Comparison of ENCODE assay signal across 20 cellular contexts in the genomic region with DNA sequence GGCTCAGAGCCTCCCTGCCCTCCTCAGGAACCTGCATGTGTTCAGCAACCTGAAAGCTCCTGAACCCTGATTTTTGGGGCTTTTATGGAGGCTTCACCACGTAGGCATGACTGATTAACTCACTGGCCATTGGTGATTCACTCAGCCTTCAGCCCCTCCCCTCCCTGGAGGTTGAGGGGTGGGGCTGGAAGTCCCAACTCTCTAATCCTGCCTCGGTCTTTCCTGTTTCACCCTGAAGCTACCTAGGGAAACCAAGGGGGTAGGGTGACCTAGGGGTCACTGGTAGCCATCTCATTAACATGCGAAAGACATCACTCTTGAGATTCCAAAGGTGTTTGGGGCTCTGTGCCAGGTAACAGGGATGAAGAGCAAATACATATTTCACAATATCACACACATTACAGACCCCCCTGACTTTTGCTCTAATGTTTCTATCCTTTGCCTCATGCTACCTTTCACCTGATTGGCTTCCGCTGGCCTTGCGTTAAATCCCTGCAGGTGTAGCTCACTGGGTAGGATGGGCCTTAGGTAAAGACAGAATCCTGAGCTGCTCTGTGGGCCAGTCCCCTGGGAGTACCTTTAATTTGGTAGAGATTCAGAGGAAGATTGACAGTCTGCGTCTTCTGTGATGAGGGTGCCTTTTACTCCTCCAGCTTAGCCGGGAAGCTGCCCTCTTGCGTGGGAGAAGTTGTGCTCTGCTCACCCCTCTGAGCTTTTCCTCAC.
"Had no signal": no experiment of that assay in that cellular context is flagged by ENCODE, and none has a peak within 500 bp of the region (broad histone marks: within the 10 kb centered on the region; RNA-seq: fewer than 3 reads in every experiment).

No MANE protein-coding gene starts in this region.

- H3K27ac ChIP-seq: esophagus squamous epithelium, heart right ventricle, right atrium auricular region, tibial artery, uterus had no signal

- H3K4me3 Mint-ChIP-seq: activated CD4-positive, alpha-beta T cell treated with anti-CD3 and anti-CD28 coated beads, Interleukin-2, amount 10 ng/mL, durations not matched to agents 24 days and 14 days; activated CD8-positive, alpha-beta T cell treated with anti-CD3 and anti-CD28 coated beads, Interleukin-2, amount 10 ng/mL, durations not matched to agents 7 days and 5 days; activated T-cell treated with anti-CD3 and anti-CD28 coated beads, Interleukin-2, amount 50 U/mL, for 24 hours; natural killer cell treated with Interleukin-12 subunit alpha and Interleukin-12 subunit beta and Interleukin-15 and Interleukin-18, amount 100 ng/mL, for 72 hours; T-cell had no signal

- ATAC-seq: activated CD8-positive, alpha-beta T cell treated with anti-CD3 and anti-CD28 coated beads, Interleukin-2, amount 10 ng/mL, durations not matched to agents 7 days and 5 days; heart right ventricle; left cardiac atrium; natural killer cell treated with Interleukin-12 subunit alpha and Interleukin-12 subunit beta and Interleukin-15 and Interleukin-18, amount 100 ng/mL, for 72 hours; stimulated activated naive CD8-positive, alpha-beta T cell treated with anti-CD3 and anti-CD28 coated beads, Interleukin-15, Interleukin-2, amounts not matched to agents 100 U/mL and 50 U/mL, for 24 hours; T-cell had no signal

- DNase-seq: activated CD4-positive, alpha-beta T cell treated with anti-CD3 and anti-CD28 coated beads, Interleukin-2, amount 10 ng/mL, durations not matched to agents 24 days and 14 days; activated CD8-positive, alpha-beta T cell treated with anti-CD3 and anti-CD28 coated beads, Interleukin-2, amount 10 ng/mL, durations not matched to agents 7 days and 5 days; activated naive CD4-positive, alpha-beta T cell treated with anti-CD3 and anti-CD28 coated beads, Interleukin-2, amount 50 U/mL, for 16 hours; activated T-cell treated with anti-CD3 and anti-CD28 coated beads, Interleukin-2, amount 50 U/mL, for 24 hours; dermis blood vessel endothelial cell; effector memory CD4-positive, alpha-beta T cell; esophagus squamous epithelium; heart right ventricle; left cardiac atrium; nucleus accumbens; stimulated activated CD4-positive, alpha-beta T cell treated with anti-CD3 and anti-CD28 coated beads, Interleukin-2, amount 100 ng/mL, for 24 hours; stimulated activated naive CD8-positive, alpha-beta T cell treated with anti-CD3 and anti-CD28 coated beads, Interleukin-15, Interleukin-2, amounts not matched to agents 100 U/mL and 50 U/mL, for 24 hours; substantia nigra; T-cell; tibial artery; uterus had no signal

- H3K4me1 ChIP-seq: esophagus squamous epithelium, heart right ventricle, right atrium auricular region, tibial artery, uterus had no signal

- H3K27ac Mint-ChIP-seq: activated CD4-positive, alpha-beta T cell treated with anti-CD3 and anti-CD28 coated beads, Interleukin-2, amount 10 ng/mL, durations not matched to agents 24 days and 14 days; activated CD8-positive, alpha-beta T cell treated with anti-CD3 and anti-CD28 coated beads, Interleukin-2, amount 10 ng/mL, durations not matched to agents 7 days and 5 days; activated T-cell treated with anti-CD3 and anti-CD28 coated beads, Interleukin-2, amount 50 U/mL, for 24 hours; natural killer cell treated with Interleukin-12 subunit alpha and Interleukin-12 subunit beta and Interleukin-15 and Interleukin-18, amount 100 ng/mL, for 72 hours; progenitor cell of endocrine pancreas; T-cell had no signal

- H3K27me3 ChIP-seq: right atrium auricular region, tibial artery, uterus had no signal

- H3K4me1 Mint-ChIP-seq: activated CD4-positive, alpha-beta T cell treated with anti-CD3 and anti-CD28 coated beads, Interleukin-2, amount 10 ng/mL, durations not matched to agents 24 days and 14 days; T-cell had no signal

- H3K9me3 Mint-ChIP-seq: activated CD4-positive, alpha-beta T cell treated with anti-CD3 and anti-CD28 coated beads, Interleukin-2, amount 10 ng/mL, durations not matched to agents 24 days and 14 days; activated T-cell treated with anti-CD3 and anti-CD28 coated beads, Interleukin-2, amount 50 U/mL, for 24 hours; natural killer cell treated with Interleukin-12 subunit alpha and Interleukin-12 subunit beta and Interleukin-15 and Interleukin-18, amount 100 ng/mL, for 72 hours; T-cell had no signal

- H3K4me3 ChIP-seq: esophagus squamous epithelium, heart right ventricle, right atrium auricular region, tibial artery, uterus had no signal

- H3K9me3 ChIP-seq: esophagus squamous epithelium, heart right ventricle, right atrium auricular region, tibial artery, uterus had no signal

- FAIRE-seq: islet of Langerhans had no signal

- H3K36me3 ChIP-seq: esophagus squamous epithelium, heart right ventricle, right atrium auricular region, tibial artery, uterus had no signal

- H3K36me3 Mint-ChIP-seq: natural killer cell treated with Interleukin-12 subunit alpha and Interleukin-12 subunit beta and Interleukin-15 and Interleukin-18, amount 100 ng/mL, for 72 hours; T-cell had no signal
